ENCODE assay signal across 9 cellular contexts in the genomic region with DNA sequence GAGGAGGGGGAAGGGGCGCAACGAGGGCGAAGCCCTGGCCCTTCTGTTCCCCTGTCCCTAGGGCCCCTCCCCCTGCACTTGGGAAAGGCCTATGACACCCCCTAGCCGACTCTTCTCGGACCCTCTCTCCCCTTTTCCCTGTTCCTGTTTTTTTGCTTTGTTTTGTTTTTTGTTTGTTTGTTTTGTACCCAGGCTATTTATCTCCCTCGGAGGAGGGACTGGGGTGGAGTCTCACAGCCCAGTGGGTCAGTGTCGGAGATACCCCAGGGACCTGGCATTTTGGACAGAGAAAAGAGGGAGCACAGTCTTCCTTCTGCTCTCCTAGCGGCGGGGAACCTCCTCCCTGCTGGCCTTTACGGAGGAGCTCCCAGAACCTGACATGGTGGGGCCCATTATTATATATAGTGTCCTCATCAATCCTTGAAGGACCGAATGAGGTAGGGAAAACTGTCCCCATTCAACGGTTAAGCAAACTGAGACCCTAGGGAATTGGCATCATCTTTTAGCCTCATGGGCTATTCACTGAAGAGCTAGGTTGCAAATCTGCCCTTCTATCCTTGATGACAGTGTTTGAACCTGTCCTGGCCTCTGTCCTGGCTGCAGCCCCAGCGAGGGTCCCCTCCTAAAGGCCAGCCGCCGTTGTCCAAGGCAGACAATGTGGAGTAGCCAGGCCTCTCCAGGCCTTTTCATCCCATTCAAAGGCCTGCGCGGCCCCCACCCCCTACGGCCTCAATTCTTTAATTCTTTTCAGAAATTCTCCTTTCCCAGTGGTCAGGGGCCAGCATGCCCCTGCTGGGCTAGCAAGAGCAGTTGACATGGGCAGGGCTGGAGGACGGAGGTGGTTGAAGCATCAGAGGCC. TPM values are rescaled to one million over a fixed set of nuclear protein-coding genes. Genes with fewer than 3 reads are reported as not detected.
DNase-seq lines count a peak whose midpoint lies in the region; ATAC-seq, FAIRE-seq and TF ChIP-seq lines count a peak whose summit lies in the region.
"Had no signal": no experiment of that assay in that cellular context is flagged by ENCODE, and none has a peak within 500 bp of the region (broad histone marks: within the 10 kb centered on the region; RNA-seq: fewer than 3 reads in every experiment).

No MANE protein-coding gene starts in this region.

- in situ Hi-C loops in K562 (cut with MboI) = no loop called here

- H3K9me1 ChIP-seq in K562 (ENCODE audit: control insufficient read depth, insufficient read depth, low read length) = no peaks in the 10 kb centered on the region

- H3K4me1 Mint-ChIP-seq in activated T-cell treated with anti-CD3 and anti-CD28 coated beads, Interleukin-2, amount 50 U/mL, for 4 hours (ENCODE audit: low read depth) = peaks cover 20% of the 10 kb centered on the region

- BruUV-seq in K562 (replicated peaks; lab: Mats Ljungman, UMichigan) = TSS peak; percentile 38

- H4K20me1 ChIP-seq in K562 (replicated peaks; ENCODE audit: control insufficient read depth, insufficient read depth, low read length) = no peaks in the 10 kb centered on the region

- no peak for TF ChIP-seq RAD21 in K562 (CRISPR knock-in tag; conservative IDR thresholded peaks at IDR 0.05 in 1 of 2, IDR thresholded peaks at IDR 0.05 in 1 of 2)

- no peak; the same call in 1 of the 2 replicates for TF ChIP-seq POLR2A in K562 (conservative IDR thresholded peaks at IDR 0.05)

- POLR2A ChIA-PET in K562 (lab: Yijun Ruan, JAX) = interaction anchor here (0.6 to 3.4 kb wide), 3 partner anchors 11 to 183 kb away, joined by 3 to 13 read pairs (median 3); no protein-coding TSS in a partner anchor

- peaks cover 24% of the 10 kb centered on the region for H3K27me3 Mint-ChIP-seq in activated T-cell treated with anti-CD3 and anti-CD28 coated beads, Interleukin-2, amount 50 U/mL, for 4 hours (ENCODE audit: low read depth)

- FAIRE-seq in K562 (lab: Jason Lieb, UNC) = no peak
- FAIRE-seq: TTC549 had no signal

- intact Hi-C loops in K562 (cut with micrococcal nuclease) = no loop called here
- intact Hi-C loops in lower lobe of right lung (cut with DNase I) = no loop called here
- intact Hi-C loops in tibial artery (cut with DNase I; ENCODE audit: low total_unique reads) = no loop called here

- peaks cover 37 to 52% of the 10 kb centered on the region in 2 experiments for H3K4me1 ChIP-seq in K562 (replicated peaks in 1 of 2; ENCODE audit: control insufficient read depth in 2 of 2, insufficient read depth in 2 of 2, low read length in 2 of 2)
- H3K4me1 ChIP-seq in lower lobe of right lung = peaks cover 42% of the 10 kb centered on the region
- peaks cover 0 to 10% (median 7%) of the 10 kb centered on the region in 4 donors for H3K4me1 ChIP-seq in tibial artery

- CTCF ChIA-PET in K562 (lab: Yijun Ruan, JAX; ENCODE audit: low intra/inter-chr PET ratio) = no interaction called here

- TF ChIP-seq EP300 in K562 (IDR thresholded peaks at IDR 0.05; ENCODE audit: low read length) = no peak

- H3K27ac ChIP-seq in K562 (ENCODE audit: extremely low read depth, low read depth, low read length) (peak overlapping the region; percentile 50), lower lobe of right lung (peak overlapping the region; percentile 56), tibial artery (no peak overlapping the region)

- ATAC-seq in activated T-cell treated with anti-CD3 and anti-CD28 coated beads, Interleukin-2, amount 50 U/mL, for 4 hours = no peak
- peak; percentile 3; the same call in 1 of the 3 replicates for ATAC-seq in K562
- ATAC-seq in lower lobe of right lung = no peak
- no peak for ATAC-seq in HG03139 (IDR thresholded peaks at IDR 0.05; ENCODE audit: unreplicated experiment)
- no peak for ATAC-seq in GM19397 (IDR thresholded peaks at IDR 0.05; ENCODE audit: unreplicated experiment)

- peak overlapping the region; percentile 76 for H3K4me3 ChIP-seq in K562
- H3K4me3 ChIP-seq in lower lobe of right lung = peak overlapping the region; percentile 60
- peak overlapping the region; percentile 32 to 52 for H3K4me3 ChIP-seq in tibial artery

- H2AFZ ChIP-seq in K562 (ENCODE audit: low read depth, low read length) = peak overlapping the region; percentile 78

- no peak for DNase-seq in activated T-cell treated with anti-CD3 and anti-CD28 coated beads, Interleukin-2, amount 50 U/mL, for 4 hours
- no peak for DNase-seq in activated T-cell treated with anti-CD3 and anti-CD28 coated beads, Interleukin-2, amount 50 U/mL, for 48 hours
- peak in 1 of 4 experiments; percentile 14 for DNase-seq in K562 (ENCODE audit: extremely low read depth in 1 of 4, low spot score in 3 of 4)
- no peak for DNase-seq in lower lobe of right lung
- no peak for DNase-seq in tibial artery
- DNase-seq in KG1 (lab: John Stamatoyannopoulos, UW) = no peak

- peak overlapping the region; percentile 84 for H3K4me2 ChIP-seq in K562 (ENCODE audit: insufficient read depth, low read length)

- H3K4me3 Mint-ChIP-seq in activated T-cell treated with anti-CD3 and anti-CD28 coated beads, Interleukin-2, amount 50 U/mL, for 4 hours = peak overlapping the region; percentile 61

- H3K27me3 ChIP-seq in K562 (ENCODE audit: control insufficient read depth in 2 of 2, insufficient read depth in 2 of 2, low read length in 2 of 2) = no peaks in the 10 kb centered on the region
- H3K27me3 ChIP-seq in lower lobe of right lung (ENCODE audit: low read depth) = no peaks in the 10 kb centered on the region
- peaks cover 0 to 35% of the 10 kb centered on the region in 2 donors for H3K27me3 ChIP-seq in tibial artery

- peaks cover 16% of the 10 kb centered on the region; the same call in 2 of the 3 replicates for H3K79me2 ChIP-seq in K562 (ENCODE audit: control insufficient read depth, insufficient read depth, low read length)

- H3K36me3 ChIP-seq in K562 (ENCODE audit: control insufficient read depth, insufficient read depth, low read length) = no peaks in the 10 kb centered on the region
- H3K36me3 ChIP-seq in lower lobe of right lung = no peaks in the 10 kb centered on the region
- no peaks in the 10 kb centered on the region for H3K36me3 ChIP-seq in tibial artery

- H3K9me3 ChIP-seq in K562 (replicated peaks; ENCODE audit: control insufficient read depth, insufficient read depth, low read depth, low read length) = no peaks in the 10 kb centered on the region
- no peaks in the 10 kb centered on the region for H3K9me3 ChIP-seq in lower lobe of right lung
- no peaks in the 10 kb centered on the region for H3K9me3 ChIP-seq in tibial artery

- 32% methylated on average over 10 of the region's 19 CpGs for WGBS in K562 (ENCODE audit: insufficient coverage, low coverage, missing lambda C conversion rate)

- no peak for TF ChIP-seq CTCF in K562 (IDR thresholded peaks at IDR 0.05 in 2 of 3, conservative IDR thresholded peaks at IDR 0.05 in 1 of 3; ENCODE audit: insufficient read depth in 2 of 3, low read depth in 1 of 3, low read length in 3 of 3)
- TF ChIP-seq CTCF in lower lobe of right lung (IDR thresholded peaks at IDR 0.05) = no peak
- no peak for TF ChIP-seq CTCF in tibial artery (IDR thresholded peaks at IDR 0.05)

- peak overlapping the region; percentile 74 to 96 for H3K9ac ChIP-seq in K562 (ENCODE audit: insufficient read depth in 1 of 2, low read depth in 2 of 2, low read length in 2 of 2)

- H3K9me3 Mint-ChIP-seq in activated T-cell treated with anti-CD3 and anti-CD28 coated beads, Interleukin-2, amount 50 U/mL, for 4 hours = no peaks in the 10 kb centered on the region

- H3K36me3 Mint-ChIP-seq in activated T-cell treated with anti-CD3 and anti-CD28 coated beads, Interleukin-2, amount 50 U/mL, for 4 hours (ENCODE audit: insufficient read depth) = no peaks in the 10 kb centered on the region

TF ChIP-seq in K562, 482 proteins besides CTCF, POLR2A, EP300 and RAD21 (continues in another document):
- TF ChIP-seq SMAD3 (CRISPR knock-in tag; conservative IDR thresholded peaks at IDR 0.05) (no peak), EP400 (IDR thresholded peaks at IDR 0.05) (0 out of 2 replicates have a peak, but pooled peaks have one; percentile 4)

RNA-seq across cellular contexts. Expression of a gene that starts 0.9 kb away (rescaled TPM):
- under 1 TPM in 2 of 3 donors, not detected in 1; 0.20 to 0.22 TPM for total RNA-seq in activated T-cell treated with anti-CD3 and anti-CD28 coated beads, Interleukin-2, amount 50 U/mL, for 4 hours
- 9.5 and 19.2 TPM in 2 replicates for total RNA-seq in K562 (2011; cell fraction: chromatin; rRNA removed; ENCODE audit: low replicate concordance)
- total RNA-seq in K562 (2011; cell fraction: nucleolus; rRNA removed) = 12.4 and 12.8 TPM in 2 replicates
- total RNA-seq in K562 (2011; cell fraction: nucleoplasm; rRNA removed) = 11.4 and 13.8 TPM in 2 replicates
- total RNA-seq in K562 (2014; rRNA removed) (5.5 and 6.9 TPM in 2 replicates), K562 (2014; rRNA removed; fragmentation: Illumina TruSeq; extraction: Trizol) (0.80 and 0.91 TPM in 2 replicates), K562 (2015; rRNA removed; fragmentation: Illumina TruSeq; extraction: Trizol) (3.0 TPM in 2 replicates), K562 (2021) (5.7 and 7.2 TPM in 2 replicates), lower lobe of right lung (8.2 TPM)
- polyA plus RNA-seq in K562 (2011; rRNA removed) (2.7 and 3.0 TPM in 2 replicates), K562 (2014; fragmentation: Illumina TruSeq; extraction: Trizol) (1.6 and 2.6 TPM in 2 replicates), K562 (2014; fragmentation: Nextera tagmentation; extraction: Ambion mirVana) (under 1 TPM; 0.15 to 0.17 TPM), K562 (2014; rRNA removed) (4.9 and 6.9 TPM in 2 replicates)
- 2.8 and 9.9 TPM in 2 replicates for polyA plus RNA-seq in K562 (2011; cell fraction: cytosol; rRNA removed)
- 4.6 and 10.5 TPM in 2 replicates for polyA plus RNA-seq in K562 (2011; cell fraction: nucleus; rRNA removed)
- 5.3 and 46.5 TPM in 2 replicates for polyA plus RNA-seq in K562 (2012)
- polyA minus RNA-seq in K562 (2011; rRNA and poly(A)+ RNA removed) = 1.1 and 2.6 TPM in 2 replicates
- 1.0 and 2.4 TPM in 2 replicates for polyA minus RNA-seq in K562 (2011; cell fraction: cytosol; rRNA and poly(A)+ RNA removed)
- 4.3 and 5.3 TPM in 2 replicates for polyA minus RNA-seq in K562 (2011; cell fraction: nucleus; rRNA and poly(A)+ RNA removed)

Comparison
In these comparisons a context has a peak if more than half of its experiments do, and no peak if none do; other contexts are left out.
1. H3K27ac ChIP-seq: peak in K562 (single experiment) and lower lobe of right lung (single experiment); none in tibial artery (0 of 2).
2. Peak in every context shown above with its lines, with median percentiles within 50 percentile points of each other: H3K4me3 ChIP-seq.